ENCODE assay signal across 1 cellular context in the genomic region with DNA sequence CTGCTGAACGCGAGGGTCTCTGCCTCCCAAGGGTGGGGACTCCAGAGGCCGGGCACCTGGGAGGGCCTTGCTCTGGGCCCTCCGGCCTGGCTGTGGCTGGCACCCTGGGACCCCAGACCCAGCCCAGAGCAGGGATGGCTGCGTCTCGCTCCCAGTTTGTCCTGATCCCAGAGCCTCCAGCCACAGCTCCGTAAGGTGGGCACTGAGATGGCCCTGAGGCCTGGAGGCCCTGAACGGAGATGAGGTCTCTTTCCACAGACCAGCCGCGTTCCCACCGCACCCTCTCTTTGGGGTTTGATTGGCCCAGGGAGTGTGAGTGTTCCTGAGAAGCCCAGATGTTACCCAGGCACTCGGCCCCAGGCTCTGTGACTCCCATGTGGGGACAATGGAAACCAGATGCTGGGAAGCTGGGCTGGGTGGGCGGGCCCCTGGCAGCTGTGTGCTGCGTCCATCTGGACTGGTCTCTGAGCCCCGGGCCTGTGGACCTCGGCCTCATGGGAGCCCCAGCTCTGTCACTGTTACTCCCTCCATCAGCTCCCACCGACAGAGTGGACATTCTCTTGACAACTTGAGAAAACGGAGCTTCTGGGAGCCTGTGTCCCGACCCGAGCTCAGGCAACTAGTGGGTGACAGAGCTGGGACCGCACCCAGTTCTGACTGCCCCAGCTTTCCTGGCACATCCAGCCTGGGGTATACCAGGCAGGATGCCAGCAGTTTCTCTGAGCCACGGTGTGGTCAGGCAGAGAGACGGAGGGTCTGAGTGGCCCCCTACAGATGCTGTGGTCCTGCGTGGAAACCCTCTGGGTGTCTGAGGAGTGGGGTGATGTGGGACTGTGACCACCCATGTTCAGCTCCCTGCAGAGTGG.
TF ChIP-seq lines count a peak whose summit lies in the region.

No MANE protein-coding gene starts in this region.

TF ChIP-seq in HepG2, 621 proteins besides CTCF, POLR2A, EP300 and RAD21 (continued from another document):
- TF ChIP-seq, protein P1, sequence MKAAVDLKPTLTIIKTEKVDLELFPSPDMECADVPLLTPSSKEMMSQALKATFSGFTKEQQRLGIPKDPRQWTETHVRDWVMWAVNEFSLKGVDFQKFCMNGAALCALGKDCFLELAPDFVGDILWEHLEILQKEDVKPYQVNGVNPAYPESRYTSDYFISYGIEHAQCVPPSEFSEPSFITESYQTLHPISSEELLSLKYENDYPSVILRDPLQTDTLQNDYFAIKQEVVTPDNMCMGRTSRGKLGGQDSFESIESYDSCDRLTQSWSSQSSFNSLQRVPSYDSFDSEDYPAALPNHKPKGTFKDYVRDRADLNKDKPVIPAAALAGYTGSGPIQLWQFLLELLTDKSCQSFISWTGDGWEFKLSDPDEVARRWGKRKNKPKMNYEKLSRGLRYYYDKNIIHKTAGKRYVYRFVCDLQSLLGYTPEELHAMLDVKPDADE (CRISPR knock-in tag; IDR thresholded peaks at IDR 0.05), result no peak
- TF ChIP-seq YEATS2 (CRISPR knock-in tag; IDR thresholded peaks at IDR 0.05; ENCODE audit: borderline replicate concordance), result no peak
- no peak for TF ChIP-seq ZNF563 (CRISPR knock-in tag; IDR thresholded peaks at IDR 0.05)
- TF ChIP-seq, protein P2, sequence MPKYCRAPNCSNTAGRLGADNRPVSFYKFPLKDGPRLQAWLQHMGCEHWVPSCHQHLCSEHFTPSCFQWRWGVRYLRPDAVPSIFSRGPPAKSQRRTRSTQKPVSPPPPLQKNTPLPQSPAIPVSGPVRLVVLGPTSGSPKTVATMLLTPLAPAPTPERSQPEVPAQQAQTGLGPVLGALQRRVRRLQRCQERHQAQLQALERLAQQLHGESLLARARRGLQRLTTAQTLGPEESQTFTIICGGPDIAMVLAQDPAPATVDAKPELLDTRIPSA (CRISPR knock-in tag; IDR thresholded peaks at IDR 0.05; ENCODE audit: borderline replicate concordance), result no peak
- TF ChIP-seq HOXA7 (CRISPR knock-in tag; IDR thresholded peaks at IDR 0.05), result no peak
- TF ChIP-seq NFATC3 (CRISPR knock-in tag; IDR thresholded peaks at IDR 0.05), result no peak
- TF ChIP-seq ZNF343 (CRISPR knock-in tag; IDR thresholded peaks at IDR 0.05), result no peak
- TF ChIP-seq, protein P3, sequence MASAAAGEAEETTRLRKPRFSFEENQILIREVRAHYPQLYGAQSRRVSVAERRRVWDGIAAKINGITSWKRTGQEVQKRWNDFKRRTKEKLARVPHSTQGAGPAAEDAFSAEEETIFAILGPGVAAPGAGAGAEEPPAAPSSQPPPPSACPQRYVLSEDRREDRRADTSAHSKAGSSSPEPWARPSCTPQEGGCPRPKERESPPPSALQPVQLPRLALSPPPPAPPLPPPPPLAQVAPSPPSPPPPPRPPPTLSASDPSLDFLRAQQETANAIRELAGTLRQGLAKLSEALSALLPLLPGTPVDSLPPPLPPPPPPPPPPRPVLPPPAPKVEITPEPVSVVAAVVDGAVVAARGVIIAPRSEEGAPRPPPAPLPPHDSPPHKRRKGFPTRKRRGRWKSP (CRISPR knock-in tag; IDR thresholded peaks at IDR 0.05), result no peak
- TF ChIP-seq, protein P4, sequence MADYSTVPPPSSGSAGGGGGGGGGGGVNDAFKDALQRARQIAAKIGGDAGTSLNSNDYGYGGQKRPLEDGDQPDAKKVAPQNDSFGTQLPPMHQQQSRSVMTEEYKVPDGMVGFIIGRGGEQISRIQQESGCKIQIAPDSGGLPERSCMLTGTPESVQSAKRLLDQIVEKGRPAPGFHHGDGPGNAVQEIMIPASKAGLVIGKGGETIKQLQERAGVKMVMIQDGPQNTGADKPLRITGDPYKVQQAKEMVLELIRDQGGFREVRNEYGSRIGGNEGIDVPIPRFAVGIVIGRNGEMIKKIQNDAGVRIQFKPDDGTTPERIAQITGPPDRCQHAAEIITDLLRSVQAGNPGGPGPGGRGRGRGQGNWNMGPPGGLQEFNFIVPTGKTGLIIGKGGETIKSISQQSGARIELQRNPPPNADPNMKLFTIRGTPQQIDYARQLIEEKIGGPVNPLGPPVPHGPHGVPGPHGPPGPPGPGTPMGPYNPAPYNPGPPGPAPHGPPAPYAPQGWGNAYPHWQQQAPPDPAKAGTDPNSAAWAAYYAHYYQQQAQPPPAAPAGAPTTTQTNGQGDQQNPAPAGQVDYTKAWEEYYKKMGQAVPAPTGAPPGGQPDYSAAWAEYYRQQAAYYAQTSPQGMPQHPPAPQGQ (CRISPR knock-in tag; IDR thresholded peaks at IDR 0.05; ENCODE audit: borderline replicate concordance), result no peak
- no peak for TF ChIP-seq ZNF720 (CRISPR knock-in tag; IDR thresholded peaks at IDR 0.05)
- no peak for TF ChIP-seq ZNF382 (CRISPR knock-in tag; IDR thresholded peaks at IDR 0.05; ENCODE audit: borderline replicate concordance)
- no peak for TF ChIP-seq MTA1 (CRISPR knock-in tag; IDR thresholded peaks at IDR 0.05; ENCODE audit: borderline replicate concordance)
- TF ChIP-seq DMAP1 (CRISPR knock-in tag; IDR thresholded peaks at IDR 0.05), result no peak
- TF ChIP-seq IRF2 (CRISPR knock-in tag; IDR thresholded peaks at IDR 0.05), result no peak
